Comparison of ENCODE assay signal across 1 cellular context in the genomic region with DNA sequence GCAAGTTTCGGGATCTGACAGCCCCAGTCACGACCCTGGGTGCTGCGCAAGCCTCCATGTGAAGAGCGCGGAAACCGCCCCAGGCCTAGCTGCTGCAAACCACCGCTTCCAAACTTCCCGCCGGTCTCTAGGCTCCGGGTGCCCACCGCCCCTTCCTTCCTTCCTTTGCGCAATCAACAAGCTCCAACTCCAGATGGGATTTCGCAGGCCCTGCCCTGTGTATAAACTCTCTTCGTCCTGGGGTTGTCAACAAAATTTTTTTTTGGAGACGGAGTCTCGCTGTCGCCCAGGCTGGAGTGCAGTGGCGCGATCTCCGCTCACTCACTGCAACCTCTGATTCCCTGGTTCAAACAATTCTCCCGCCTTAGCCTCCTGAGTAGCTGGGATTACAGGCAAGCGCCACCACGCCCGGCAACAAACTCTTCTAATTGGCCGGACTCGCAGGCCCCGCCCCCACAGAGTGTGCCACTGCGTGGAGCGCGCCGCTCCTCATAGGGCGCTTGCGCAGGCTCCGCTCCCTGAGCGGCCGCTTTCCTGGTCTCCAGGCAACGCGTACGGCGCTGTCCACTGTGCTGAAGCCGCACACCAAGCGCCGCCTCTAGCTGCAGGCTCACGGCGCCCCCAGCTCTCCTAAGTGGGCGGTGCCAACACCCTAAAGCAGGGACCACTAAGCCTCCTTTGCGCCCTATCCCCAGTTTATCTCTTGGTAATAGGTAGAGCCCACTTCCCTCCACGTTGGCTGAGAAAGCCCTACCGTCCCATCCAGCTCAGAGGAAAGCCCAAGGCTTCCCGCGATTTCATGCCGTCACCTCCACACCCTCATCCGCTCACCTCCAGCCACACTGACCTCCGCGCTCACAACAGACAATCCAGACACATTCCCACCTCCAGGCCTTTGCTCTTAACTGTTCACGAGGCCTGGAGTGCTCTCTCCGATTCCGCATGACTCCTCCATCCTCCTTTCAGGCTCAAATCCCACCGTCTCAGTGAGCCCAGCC.
TF ChIP-seq lines count a peak whose summit lies in the region.

No MANE protein-coding gene starts in this region.

TF ChIP-seq in GM12878, 131 proteins besides CTCF, POLR2A, EP300 and RAD21 (continued from another document and continues in another):
- TF ChIP-seq SMC3 (IDR thresholded peaks at IDR 0.05; ENCODE audit: borderline replicate concordance, low read length) (no peak), ESRRA (IDR thresholded peaks at IDR 0.05; ENCODE audit: low read length) (no peak), BCLAF1 (IDR thresholded peaks at IDR 0.05) (no peak), CEBPB (IDR thresholded peaks at IDR 0.05; ENCODE audit: borderline replicate concordance in 1 of 2, low read depth in 2 of 2, low read length in 2 of 2) (no peak), NR2C2 (IDR thresholded peaks at IDR 0.05; ENCODE audit: borderline replicate concordance, control insufficient read depth, insufficient read length, low read depth) (no peak), ZSCAN29 (IDR thresholded peaks at IDR 0.05) (no peak), ZBTB11 (CRISPR knock-in tag; IDR thresholded peaks at IDR 0.05) (no peak), PAX8 (IDR thresholded peaks at IDR 0.05) (no peak), HDAC2 (IDR thresholded peaks at IDR 0.05) (no peak), CHD1 (IDR thresholded peaks at IDR 0.05; ENCODE audit: low read depth, low read length) (no peak), CBFB (IDR thresholded peaks at IDR 0.05; ENCODE audit: low read depth) (no peak), GATAD2B (conservative IDR thresholded peaks at IDR 0.05; ENCODE audit: low read depth) (no peak), POLR2AphosphoS2 (IDR thresholded peaks at IDR 0.05; ENCODE audit: low read depth, low read length) (no peak), IRF4 (IDR thresholded peaks at IDR 0.05; ENCODE audit: low read depth, low read length) (no peak), SUPT20H (IDR thresholded peaks at IDR 0.05; ENCODE audit: borderline replicate concordance, control insufficient read depth, low read depth, low read length) (no peak), TARDBP (IDR thresholded peaks at IDR 0.05; ENCODE audit: borderline replicate concordance) (no peak), CREB1 (IDR thresholded peaks at IDR 0.05; ENCODE audit: low read depth) (no peak), SIN3A (IDR thresholded peaks at IDR 0.05; ENCODE audit: low read depth, low read length) (peak; percentile 99), MTA3 (IDR thresholded peaks at IDR 0.05; ENCODE audit: borderline replicate concordance, low read length) (no peak), KDM1A (IDR thresholded peaks at IDR 0.05; ENCODE audit: borderline replicate concordance) (no peak), ZNF592 (IDR thresholded peaks at IDR 0.05) (no peak), EED (IDR thresholded peaks at IDR 0.05; ENCODE audit: low read depth) (no peak), SKIL (IDR thresholded peaks at IDR 0.05; ENCODE audit: low read depth, poor library complexity, severe bottlenecking) (no peak), HDAC6 (IDR thresholded peaks at IDR 0.05; ENCODE audit: unreplicated experiment) (no peak), MXI1 (IDR thresholded peaks at IDR 0.05; ENCODE audit: low read depth, low read length) (peak; percentile 98), NR2C1 (IDR thresholded peaks at IDR 0.05) (no peak), STAT1 (conservative IDR thresholded peaks at IDR 0.05) (no peak), BMI1 (IDR thresholded peaks at IDR 0.05; ENCODE audit: borderline replicate concordance) (peak; percentile 96), EZH2 (IDR thresholded peaks at IDR 0.05; ENCODE audit: borderline replicate concordance, control insufficient read depth, low read depth, low read length) (no peak), ZNF622 (IDR thresholded peaks at IDR 0.05) (no peak), CBX3 (IDR thresholded peaks at IDR 0.05; ENCODE audit: borderline replicate concordance, low read depth) (no peak), BACH1 (IDR thresholded peaks at IDR 0.05; ENCODE audit: borderline replicate concordance) (no peak; the same call in 1 of the 2 replicates), CHD2 (IDR thresholded peaks at IDR 0.05; ENCODE audit: borderline replicate concordance, low read depth, low read length) (no peak; the same call in 1 of the 2 replicates), NFXL1 (IDR thresholded peaks at IDR 0.05; ENCODE audit: borderline replicate concordance) (no peak), SP1 (IDR thresholded peaks at IDR 0.05; ENCODE audit: low read depth, low read length) (peak; percentile 30), TCF7 (IDR thresholded peaks at IDR 0.05; ENCODE audit: borderline replicate concordance) (no peak), RUNX3 (IDR thresholded peaks at IDR 0.05; ENCODE audit: low read length) (peak; percentile 26; the same call in 1 of the 2 replicates), HDGF (IDR thresholded peaks at IDR 0.05) (no peak), ZNF207 (IDR thresholded peaks at IDR 0.05; ENCODE audit: borderline replicate concordance) (no peak), FOS (IDR thresholded peaks at IDR 0.05; ENCODE audit: borderline replicate concordance, extremely low read depth, insufficient read length) (no peak)
- TF ChIP-seq, protein P1, sequence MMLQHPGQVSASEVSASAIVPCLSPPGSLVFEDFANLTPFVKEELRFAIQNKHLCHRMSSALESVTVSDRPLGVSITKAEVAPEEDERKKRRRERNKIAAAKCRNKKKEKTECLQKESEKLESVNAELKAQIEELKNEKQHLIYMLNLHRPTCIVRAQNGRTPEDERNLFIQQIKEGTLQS (IDR thresholded peaks at IDR 0.05; ENCODE audit: borderline replicate concordance, extremely low read depth, low read depth, low read length), result no peak
- TF ChIP-seq, protein P2, sequence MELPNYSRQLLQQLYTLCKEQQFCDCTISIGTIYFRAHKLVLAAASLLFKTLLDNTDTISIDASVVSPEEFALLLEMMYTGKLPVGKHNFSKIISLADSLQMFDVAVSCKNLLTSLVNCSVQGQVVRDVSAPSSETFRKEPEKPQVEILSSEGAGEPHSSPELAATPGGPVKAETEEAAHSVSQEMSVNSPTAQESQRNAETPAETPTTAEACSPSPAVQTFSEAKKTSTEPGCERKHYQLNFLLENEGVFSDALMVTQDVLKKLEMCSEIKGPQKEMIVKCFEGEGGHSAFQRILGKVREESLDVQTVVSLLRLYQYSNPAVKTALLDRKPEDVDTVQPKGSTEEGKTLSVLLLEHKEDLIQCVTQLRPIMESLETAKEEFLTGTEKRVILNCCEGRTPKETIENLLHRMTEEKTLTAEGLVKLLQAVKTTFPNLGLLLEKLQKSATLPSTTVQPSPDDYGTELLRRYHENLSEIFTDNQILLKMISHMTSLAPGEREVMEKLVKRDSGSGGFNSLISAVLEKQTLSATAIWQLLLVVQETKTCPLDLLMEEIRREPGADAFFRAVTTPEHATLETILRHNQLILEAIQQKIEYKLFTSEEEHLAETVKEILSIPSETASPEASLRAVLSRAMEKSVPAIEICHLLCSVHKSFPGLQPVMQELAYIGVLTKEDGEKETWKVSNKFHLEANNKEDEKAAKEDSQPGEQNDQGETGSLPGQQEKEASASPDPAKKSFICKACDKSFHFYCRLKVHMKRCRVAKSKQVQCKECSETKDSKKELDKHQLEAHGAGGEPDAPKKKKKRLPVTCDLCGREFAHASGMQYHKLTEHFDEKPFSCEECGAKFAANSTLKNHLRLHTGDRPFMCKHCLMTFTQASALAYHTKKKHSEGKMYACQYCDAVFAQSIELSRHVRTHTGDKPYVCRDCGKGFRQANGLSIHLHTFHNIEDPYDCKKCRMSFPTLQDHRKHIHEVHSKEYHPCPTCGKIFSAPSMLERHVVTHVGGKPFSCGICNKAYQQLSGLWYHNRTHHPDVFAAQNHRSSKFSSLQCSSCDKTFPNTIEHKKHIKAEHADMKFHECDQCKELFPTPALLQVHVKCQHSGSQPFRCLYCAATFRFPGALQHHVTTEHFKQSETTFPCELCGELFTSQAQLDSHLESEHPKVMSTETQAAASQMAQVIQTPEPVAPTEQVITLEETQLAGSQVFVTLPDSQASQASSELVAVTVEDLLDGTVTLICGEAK (IDR thresholded peaks at IDR 0.05; ENCODE audit: borderline replicate concordance), result peak; percentile 83
- TF ChIP-seq, protein P3, sequence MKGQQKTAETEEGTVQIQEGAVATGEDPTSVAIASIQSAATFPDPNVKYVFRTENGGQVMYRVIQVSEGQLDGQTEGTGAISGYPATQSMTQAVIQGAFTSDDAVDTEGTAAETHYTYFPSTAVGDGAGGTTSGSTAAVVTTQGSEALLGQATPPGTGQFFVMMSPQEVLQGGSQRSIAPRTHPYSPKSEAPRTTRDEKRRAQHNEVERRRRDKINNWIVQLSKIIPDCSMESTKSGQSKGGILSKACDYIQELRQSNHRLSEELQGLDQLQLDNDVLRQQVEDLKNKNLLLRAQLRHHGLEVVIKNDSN (IDR thresholded peaks at IDR 0.05; ENCODE audit: borderline replicate concordance, extremely low read length, insufficient read depth, low read depth, low read length), result no peak
